ENCODE assay signal across 24 cellular contexts in the genomic region with DNA sequence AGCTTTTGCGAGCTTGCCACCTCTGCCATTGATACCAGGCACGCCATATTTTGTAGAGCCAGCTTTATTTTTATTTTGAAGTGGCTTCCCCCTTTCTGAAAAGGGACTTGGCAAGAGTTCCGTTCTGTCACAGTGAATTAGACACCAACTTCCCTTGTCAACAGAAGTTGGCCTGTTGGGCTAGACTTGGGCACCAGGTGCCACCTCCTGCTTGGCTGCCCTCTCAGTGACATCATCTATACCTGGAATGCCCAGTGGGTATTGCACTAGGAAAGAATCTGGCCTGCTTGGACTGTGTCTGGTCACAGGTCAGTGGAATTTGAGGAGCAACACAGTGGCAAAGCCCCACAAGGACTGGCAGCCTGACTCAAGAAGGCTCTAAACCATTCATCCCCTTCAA.
DNase-seq lines count a peak whose midpoint lies in the region; ATAC-seq, FAIRE-seq and TF ChIP-seq lines count a peak whose summit lies in the region.
"Had no signal": no experiment of that assay in that cellular context is flagged by ENCODE, and none has a peak within 500 bp of the region (broad histone marks: within the 10 kb centered on the region; RNA-seq: fewer than 3 reads in every experiment).

No MANE protein-coding gene starts in this region.

- H3K27ac ChIP-seq in esophagus muscularis mucosa (replicated peaks in 1 of 4) (no peak overlapping the region), RWPE1 (no peak overlapping the region)
- H3K27ac ChIP-seq: dorsolateral prefrontal cortex, neutrophil, PC-9 had no signal

- TF ChIP-seq CTCF in esophagus muscularis mucosa (IDR thresholded peaks at IDR 0.05): no peak
- no peak for TF ChIP-seq CTCF in RWPE1 (conservative IDR thresholded peaks at IDR 0.05; ENCODE audit: low read depth)

- TF ChIP-seq EP300 in esophagus muscularis mucosa (IDR thresholded peaks at IDR 0.05): no peak

- intact Hi-C loops in activated CD4-positive, alpha-beta T cell treated with anti-CD3 and anti-CD28 coated beads, Interleukin-2, amount 10 ng/mL, durations not matched to agents 24 days and 14 days (cut with micrococcal nuclease): no loop called here
- intact Hi-C loops in esophagus muscularis mucosa (cut with DNase I): no loop called here

- peak; percentile 40 for FAIRE-seq in urothelium cell line (lab: Jason Lieb, UNC)
- FAIRE-seq: keratinocyte, small intestine had no signal

- no peaks in the 10 kb centered on the region for H3K4me1 ChIP-seq in esophagus muscularis mucosa

- 90% methylated on average over 3 of the region's 3 CpGs for WGBS in esophagus muscularis mucosa

- peaks cover 19% of the 10 kb centered on the region for H3K36me3 Mint-ChIP-seq in activated CD4-positive, alpha-beta T cell treated with anti-CD3 and anti-CD28 coated beads, Interleukin-2, amount 10 ng/mL, durations not matched to agents 24 days and 14 days (ENCODE audit: low read depth)
- H3K36me3 Mint-ChIP-seq: T-cell had no signal

- H3K27me3 ChIP-seq in esophagus muscularis mucosa: peaks cover 0 to 5% (median 0%) of the 10 kb centered on the region in 4 donors

- H3K27me3 Mint-ChIP-seq in activated CD4-positive, alpha-beta T cell treated with anti-CD3 and anti-CD28 coated beads, Interleukin-2, amount 10 ng/mL, durations not matched to agents 24 days and 14 days: peaks cover 17% of the 10 kb centered on the region

- no peak overlapping the region for H3K27ac Mint-ChIP-seq in activated CD4-positive, alpha-beta T cell treated with anti-CD3 and anti-CD28 coated beads, Interleukin-2, amount 10 ng/mL, durations not matched to agents 24 days and 14 days
- H3K27ac Mint-ChIP-seq: activated CD8-positive, alpha-beta T cell treated with anti-CD3 and anti-CD28 coated beads for 36 hours; T-cell had no signal

- H3K4me3 ChIP-seq in esophagus muscularis mucosa: no peak overlapping the region
- H3K4me3 ChIP-seq: dorsolateral prefrontal cortex, PC-9 had no signal

- H3K36me3 ChIP-seq in esophagus muscularis mucosa: no peaks in the 10 kb centered on the region
- H3K36me3 ChIP-seq: neutrophil had no signal

- no peak for ATAC-seq in GM19463 (IDR thresholded peaks at IDR 0.05; ENCODE audit: unreplicated experiment)
- ATAC-seq: activated CD4-positive, CD25-positive, alpha-beta regulatory T cell treated with anti-CD3 and anti-CD28 coated beads, Interleukin-2, amount 50 U/mL, for 24 hours; activated CD8-positive, alpha-beta T cell treated with anti-CD3 and anti-CD28 coated beads for 36 hours; T-cell had no signal

- H3K9me3 Mint-ChIP-seq in activated CD4-positive, alpha-beta T cell treated with anti-CD3 and anti-CD28 coated beads, Interleukin-2, amount 10 ng/mL, durations not matched to agents 24 days and 14 days: peaks cover 19% of the 10 kb centered on the region

- H3K4me1 Mint-ChIP-seq in activated CD4-positive, alpha-beta T cell treated with anti-CD3 and anti-CD28 coated beads, Interleukin-2, amount 10 ng/mL, durations not matched to agents 24 days and 14 days: no peaks in the 10 kb centered on the region
- H3K4me1 Mint-ChIP-seq: T-cell had no signal

- peak; percentile 45 for DNase-seq in activated CD4-positive, alpha-beta T cell treated with anti-CD3 and anti-CD28 coated beads, Interleukin-2, amount 10 ng/mL, durations not matched to agents 24 days and 14 days
- no peak for DNase-seq in activated CD4-positive, alpha-beta T cell treated with anti-CD3 and anti-CD28 coated beads, Interleukin-2, amount 50 U/mL, for 1 hour
- DNase-seq in NCI-H128 (lab: John Stamatoyannopoulos, UW; ENCODE audit: unreplicated experiment): peak; percentile 50
- DNase-seq in esophagus muscularis mucosa (ENCODE audit: extremely low spot score): peak; percentile 31
- no peak for DNase-seq in urothelium cell line (ENCODE audit: low spot score)
- no peak for DNase-seq in RWPE1 (ENCODE audit: low spot score)
- DNase-seq: activated CD8-positive, alpha-beta T cell treated with anti-CD3 and anti-CD28 coated beads for 36 hours; activated gamma-delta T cell; C1 segment of cervical spinal cord; Calu3; dorsolateral prefrontal cortex; NCI-H146; NCI-H226; NCI-H774; PC-9; SIG-M5; stimulated activated CD4-positive, alpha-beta T cell treated with anti-CD3 and anti-CD28 coated beads, Interleukin-2, amount 100 ng/mL, for 24 hours; substantia nigra; T-cell had no signal

- no peaks in the 10 kb centered on the region for H3K9me3 ChIP-seq in esophagus muscularis mucosa
- H3K9me3 ChIP-seq: neutrophil had no signal

- POLR2A ChIA-PET in RWPE1 (lab: Yijun Ruan, JAX; ENCODE audit: low non-redundant PET): no interaction called here

- CTCF ChIA-PET in RWPE1 (lab: Yijun Ruan, JAX): no interaction called here

- TF ChIP-seq POLR2A in esophagus muscularis mucosa (IDR thresholded peaks at IDR 0.05; ENCODE audit: low read depth): no peak

- no peak overlapping the region for H3K4me3 Mint-ChIP-seq in activated CD4-positive, alpha-beta T cell treated with anti-CD3 and anti-CD28 coated beads, Interleukin-2, amount 10 ng/mL, durations not matched to agents 24 days and 14 days
- H3K4me3 Mint-ChIP-seq: activated CD8-positive, alpha-beta T cell treated with anti-CD3 and anti-CD28 coated beads for 36 hours; T-cell had no signal

Comparison
In these comparisons a context has a peak if more than half of its experiments do, and no peak if none do; other contexts are left out.
1. DNase-seq: peak in activated CD4-positive, alpha-beta T cell treated with anti-CD3 and anti-CD28 coated beads, Interleukin-2, amount 10 ng/mL, durations not matched to agents 24 days and 14 days (single experiment), NCI-H128 (single experiment) and esophagus muscularis mucosa (single experiment); none in activated CD4-positive, alpha-beta T cell treated with anti-CD3 and anti-CD28 coated beads, Interleukin-2, amount 50 U/mL, for 1 hour (single experiment), urothelium cell line (single experiment) and RWPE1 (single experiment).